5 cellular contexts compared by ENCODE assay signal in genomic region chr21:25361765-25362164, GRCh38.
"Had no signal": no experiment of that assay in that cellular context is flagged by ENCODE, and none has a peak within 500 bp of the region (broad histone marks: within the 10 kb centered on the region; RNA-seq: fewer than 3 reads in every experiment).

No MANE protein-coding gene starts in this region.

- H3K4me3 Mint-ChIP-seq: GM23338, H9 had no signal

- H3K4me2 ChIP-seq: GM23338 had no signal

- H3K9me3 Mint-ChIP-seq: GM23338, H9 had no signal

- H3K4me3 ChIP-seq: GM23338, K562 had no signal

- H3K27ac Mint-ChIP-seq: H9 had no signal

- ATAC-seq: GM23338, K562 had no signal

- DNase-seq: H9, HCEC 1CT, IMR-90 had no signal

- H2AFZ ChIP-seq: GM23338 had no signal
